9 cellular contexts compared by ENCODE assay signal in the genomic region with DNA sequence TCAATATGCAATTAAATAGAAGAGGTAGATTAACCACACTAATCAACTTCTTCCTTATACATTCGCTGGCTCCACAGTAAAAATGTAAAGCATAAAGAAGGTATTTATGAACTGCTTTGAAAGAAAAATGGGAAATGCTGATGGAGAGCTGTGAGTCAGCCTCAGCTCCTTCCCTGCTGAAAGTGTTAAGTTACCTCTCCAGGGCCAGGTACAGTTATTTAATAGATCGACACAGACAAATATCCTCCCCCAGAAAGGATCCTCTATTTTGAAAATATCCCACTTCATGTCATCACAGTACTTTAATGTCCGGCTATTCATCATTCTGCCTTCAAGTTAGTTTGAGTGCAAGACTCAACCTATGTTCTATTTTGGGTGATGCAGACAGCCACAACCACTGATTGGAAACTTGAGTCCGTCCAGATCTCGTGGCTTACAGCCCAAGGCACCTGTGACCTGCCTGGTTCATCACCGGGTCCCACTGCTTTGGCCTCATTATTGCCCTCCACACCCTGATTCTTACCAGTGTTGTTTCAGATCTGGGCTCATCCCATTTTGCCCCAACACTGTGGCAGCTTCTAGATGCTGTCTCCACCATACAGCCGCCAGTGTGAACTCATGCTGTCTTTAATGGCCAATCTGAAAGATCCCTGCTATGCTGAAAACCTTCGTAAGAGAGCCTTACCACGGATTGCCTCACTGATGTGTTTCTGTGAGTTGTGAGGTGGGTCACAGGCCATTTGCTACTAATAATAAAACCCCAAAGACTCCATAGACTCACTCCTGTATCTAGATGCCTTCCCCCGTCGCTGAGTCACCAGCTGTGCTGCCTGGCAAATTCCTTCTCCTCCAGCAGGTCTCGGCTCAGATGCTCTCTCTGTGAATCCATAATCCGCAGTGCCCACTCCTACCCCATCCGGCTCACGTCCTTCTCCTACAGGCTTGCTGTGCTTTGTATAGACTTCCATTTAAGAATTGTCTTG. TPM values are rescaled to one million over a fixed set of nuclear protein-coding genes. Genes with fewer than 3 reads are reported as not detected.
A peak's percentile ranks its signal among the peaks of the same experiment; 100 is the strongest.
DNase-seq lines count a peak whose midpoint lies in the region; TF ChIP-seq lines count a peak whose summit lies in the region.
"Not testable (repeated sequence)": the region's sequence is repeated elsewhere in the genome, so short reads cannot be mapped to it uniquely, and the experiment has no call there.
"Had no signal": no experiment of that assay in that cellular context is flagged by ENCODE, and none has a peak within 500 bp of the region (broad histone marks: within the 10 kb centered on the region; RNA-seq: fewer than 3 reads in every experiment).

No MANE protein-coding gene starts in this region.

- DNase-seq in AG08395 (ENCODE audit: low spot score) (peak; percentile 33), GM04504 (ENCODE audit: low read depth) (peak; percentile 59), LHCN-M2 (ENCODE audit: low read depth) (peak; percentile 77), SW480 (ENCODE audit: low spot score) (peak; percentile 6), cerebellar cortex (ENCODE audit: low spot score) (peak; percentile 48), foreskin fibroblast (peak; percentile 81 to 88), myocyte (ENCODE audit: low read depth) (peak; percentile 47), stromal cell of bone marrow (ENCODE audit: low read depth) (peak; percentile 61)

- not testable (repeated sequence) for H3K4me3 ChIP-seq in foreskin fibroblast (ENCODE audit: low read depth in 1 of 2, low read length in 2 of 2)

- TF ChIP-seq CTCF in foreskin fibroblast (IDR thresholded peaks at IDR 0.05; ENCODE audit: low read depth, low read length): not testable (repeated sequence)

RNA-seq across cellular contexts. Expression of a gene that starts 56.2 kb away (rescaled TPM):
- total RNA-seq in LHCN-M2 (2014; rRNA removed) (47.1 and 49.4 TPM in 2 replicates), myocyte (16.3 and 18.1 TPM in 2 replicates)
- 98.2 TPM for polyA plus RNA-seq in LHCN-M2 (2012)
- 37.5 TPM for polyA plus RNA-seq in myocyte (2012)

RNA-seq across cellular contexts. Expression of a gene that starts 59.4 kb away (rescaled TPM):
- total RNA-seq in LHCN-M2 (2014; rRNA removed) (23.1 and 28.7 TPM in 2 replicates), myocyte (11.9 and 12.5 TPM in 2 replicates)
- polyA plus RNA-seq in LHCN-M2 (2012): 427 TPM
- polyA plus RNA-seq in myocyte (2012): 296 TPM
- total RNA-seq: T-helper 2 cell treated with Interferon-gamma antibody and Interleukin-4, amounts not matched to agents 100 ng/mL and 5 ng/mL, for 36 hours had no signal

Comparison
In these comparisons a context has a peak if more than half of its experiments do, and no peak if none do; other contexts are left out.
1. DNase-seq: peak in every context shown above with its lines; median percentile 84 in foreskin fibroblast; 77 in LHCN-M2; 61 in stromal cell of bone marrow; 59 in GM04504; 48 in cerebellar cortex; 47 in myocyte; 33 in AG08395; 6 in SW480.